In the genomic region with DNA sequence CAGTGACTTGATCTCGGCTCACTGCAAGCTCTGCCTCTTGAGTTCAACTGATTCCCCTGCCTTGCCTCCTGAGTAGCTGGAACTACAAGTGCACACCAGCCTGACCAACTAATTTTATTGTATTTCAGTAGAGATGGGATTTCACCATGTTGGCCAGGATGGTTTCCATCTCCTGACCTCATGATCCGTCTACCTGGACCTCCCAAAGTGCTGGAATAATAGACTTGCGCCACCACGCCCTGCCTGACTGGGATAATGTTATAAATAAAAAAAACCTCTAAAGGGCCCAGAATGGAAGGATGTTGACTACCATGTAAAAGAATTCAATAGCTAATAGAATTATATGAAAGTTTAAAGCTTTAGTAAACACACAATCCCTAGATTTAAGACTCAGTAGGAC, we compare ENCODE assay signal across 34 cellular contexts.
"Had no signal": no experiment of that assay in that cellular context is flagged by ENCODE, and none has a peak within 500 bp of the region (broad histone marks: within the 10 kb centered on the region; RNA-seq: fewer than 3 reads in every experiment).

No MANE protein-coding gene starts in this region.

- H3K36me3 ChIP-seq: MG63 had no signal

- DNase-seq: Karpas-422, Kasumi-1, MG63, MM.1S, MV-4-11, NCI-H1048, NCI-H1092, NCI-H1092 treated with DMSO at 0.1 percent for 48 hours, NCI-H1105, NCI-H1105 treated with DMSO at 0.1 percent for 48 hours, NCI-H1417, NCI-H1417 treated with DMSO at 0.1 percent for 48 hours, NCI-H1436, NCI-H1436 treated with DMSO at 0.1 percent for 48 hours, NCI-H146, NCI-H1694, NCI-H1694 treated with DMSO at 0.1 percent for 48 hours, NCI-H187, NCI-H187 treated with DMSO at 0.1 percent for 48 hours, NCI-H1930, NCI-H2029, NCI-H2029 treated with DMSO at 0.1 percent for 48 hours, NCI-H2081, NCI-H2081 treated with DMSO at 0.1 percent for 48 hours, NCI-H2107, NCI-H2171, NCI-H2171 treated with DMSO at 0.1 percent for 48 hours, NCI-H2227 treated with DMSO at 0.1 percent for 48 hours, NCI-H226, NCI-H345, NCI-H446, NCI-H446 treated with DMSO at 0.1 percent for 48 hours, NCI-H510A had no signal

- H3K27ac ChIP-seq: KMS-11 had no signal

- H3K4me3 ChIP-seq: MG63 had no signal

- H3K9me3 ChIP-seq: MG63 had no signal

- H3K27me3 ChIP-seq: MG63 had no signal
